Comparison of ENCODE assay signal across 27 cellular contexts in genomic region chr15:30939161-30939560, GRCh38.
"Had no signal": no experiment of that assay in that cellular context is flagged by ENCODE, and none has a peak within 500 bp of the region (broad histone marks: within the 10 kb centered on the region; RNA-seq: fewer than 3 reads in every experiment).

No MANE protein-coding gene starts in this region.

- H3K4me1 ChIP-seq: parathyroid adenoma, psoas muscle, sigmoid colon, tibial nerve, upper lobe of left lung, vagina had no signal

- FAIRE-seq: small intestine, urothelium cell line had no signal

- H3K9me3 Mint-ChIP-seq: naive thymus-derived CD8-positive, alpha-beta T cell; nephron; stimulated activated effector memory CD8-positive, alpha-beta T cell treated with anti-CD3 and anti-CD28 coated beads, Interleukin-12 subunit alpha, Interleukin-12 subunit beta, amount 100 ng/mL, for 72 hours; stimulated activated naive B cell treated with anti-CD40 and anti-IgM and Interleukin-4, amounts not matched to agents 10 μg/mL and 1 μg/mL and 100 μg/mL, for 72 hours; stimulated activated naive CD8-positive, alpha-beta T cell treated with anti-CD3 and anti-CD28 coated beads, Interleukin-15, Interleukin-2, amounts not matched to agents 100 ng/mL and 50 ng/mL, for 24 hours had no signal

- H3K27ac ChIP-seq: ovary, parathyroid adenoma, psoas muscle, sigmoid colon, thoracic aorta, upper lobe of left lung, vagina had no signal

- H3K4me3 Mint-ChIP-seq: naive thymus-derived CD8-positive, alpha-beta T cell; nephron; stimulated activated effector memory CD8-positive, alpha-beta T cell treated with anti-CD3 and anti-CD28 coated beads, Interleukin-12 subunit alpha, Interleukin-12 subunit beta, amount 100 ng/mL, for 72 hours; stimulated activated naive B cell treated with anti-CD40 and anti-IgM and Interleukin-4, amounts not matched to agents 10 μg/mL and 1 μg/mL and 100 μg/mL, for 72 hours; stimulated activated naive CD8-positive, alpha-beta T cell treated with anti-CD3 and anti-CD28 coated beads, Interleukin-15, Interleukin-2, amounts not matched to agents 100 ng/mL and 50 ng/mL, for 24 hours had no signal

- H3K4me1 Mint-ChIP-seq: nephron; stimulated activated effector memory CD8-positive, alpha-beta T cell treated with anti-CD3 and anti-CD28 coated beads, Interleukin-12 subunit alpha, Interleukin-12 subunit beta, amount 100 ng/mL, for 72 hours had no signal

- H3K27me3 Mint-ChIP-seq: naive thymus-derived CD8-positive, alpha-beta T cell; progenitor cell of endocrine pancreas; stimulated activated naive B cell treated with anti-CD40 and anti-IgM and Interleukin-4, amounts not matched to agents 10 μg/mL and 1 μg/mL and 100 μg/mL, for 72 hours; stimulated activated naive CD8-positive, alpha-beta T cell treated with anti-CD3 and anti-CD28 coated beads, Interleukin-15, Interleukin-2, amounts not matched to agents 100 ng/mL and 50 ng/mL, for 24 hours had no signal

- ATAC-seq: naive thymus-derived CD8-positive, alpha-beta T cell; psoas muscle; right lobe of liver; stimulated activated effector memory CD8-positive, alpha-beta T cell treated with anti-CD3 and anti-CD28 coated beads, Interleukin-12 subunit alpha, Interleukin-12 subunit beta, amount 100 ng/mL, for 72 hours; stimulated activated naive B cell treated with anti-CD40 and anti-IgM and Interleukin-4, amounts not matched to agents 10 μg/mL and 1 μg/mL and 100 μg/mL, for 72 hours had no signal

- DNase-seq: naive thymus-derived CD8-positive, alpha-beta T cell; occipital lobe; ovary; psoas muscle; right cardiac atrium; right lobe of liver; sigmoid colon; small intestine; stimulated activated CD4-positive, alpha-beta T cell treated with anti-CD3 and anti-CD28 coated beads, Interleukin-15, amount 100 ng/mL, for 24 hours; stimulated activated CD4-positive, alpha-beta T cell treated with anti-CD3 and anti-CD28 coated beads, Interleukin-2, amount 100 ng/mL, for 24 hours; stimulated activated CD4-positive, alpha-beta T cell treated with anti-CD3 and anti-CD28 coated beads, Interleukin-2, amount 100 ng/mL, for 48 hours; stimulated activated CD4-positive, alpha-beta T cell treated with anti-CD3 and anti-CD28 coated beads, Interleukin-4, amount 100 ng/mL, for 24 hours; stimulated activated naive B cell treated with anti-CD40 and anti-IgM and Interleukin-4, amounts not matched to agents 10 μg/mL and 1 μg/mL and 100 μg/mL, for 72 hours; stimulated activated naive CD4-positive, alpha-beta T cell treated with Interleukin-2 at 50 U/mL for 16 hours; stomach; thyroid gland; trophoblast cell had no signal

- H3K4me3 ChIP-seq: ovary, psoas muscle, right lobe of liver, sigmoid colon, stomach, thoracic aorta, thyroid gland, tibial nerve, upper lobe of left lung, vagina had no signal

- H3K27me3 ChIP-seq: ovary, right lobe of liver, sigmoid colon, stomach, thyroid gland, tibial nerve, upper lobe of left lung, vagina had no signal

- H3K9ac ChIP-seq: parathyroid adenoma had no signal

- H3K27ac Mint-ChIP-seq: nephron; progenitor cell of endocrine pancreas; stimulated activated effector memory CD8-positive, alpha-beta T cell treated with anti-CD3 and anti-CD28 coated beads, Interleukin-12 subunit alpha, Interleukin-12 subunit beta, amount 100 ng/mL, for 72 hours; stimulated activated naive CD8-positive, alpha-beta T cell treated with anti-CD3 and anti-CD28 coated beads, Interleukin-15, Interleukin-2, amounts not matched to agents 100 ng/mL and 50 ng/mL, for 24 hours had no signal

- H3K36me3 ChIP-seq: ovary had no signal

- H2AFZ ChIP-seq: parathyroid adenoma had no signal

- H3K9me3 ChIP-seq: ovary, psoas muscle, right lobe of liver, sigmoid colon, stomach, thoracic aorta, thyroid gland, upper lobe of left lung, vagina had no signal

- H3K79me2 ChIP-seq: parathyroid adenoma had no signal
